Comparison of ENCODE assay signal across 9 cellular contexts in genomic region chr20:13029687-13030510, GRCh38. TPM values are rescaled to one million over a fixed set of nuclear protein-coding genes. Genes with fewer than 3 reads are reported as not detected.
A peak's percentile ranks its signal among the peaks of the same experiment; 100 is the strongest.
DNase-seq lines count a peak whose midpoint lies in the region; TF ChIP-seq lines count a peak whose summit lies in the region.
"Had no signal": no experiment of that assay in that cellular context is flagged by ENCODE, and none has a peak within 500 bp of the region (broad histone marks: within the 10 kb centered on the region; RNA-seq: fewer than 3 reads in every experiment).

No MANE protein-coding gene starts in this region.

- H3K27ac ChIP-seq in GM23248: peak overlapping the region; percentile 76
- peak overlapping the region; percentile 73 for H3K27ac ChIP-seq in PC-9
- H3K27ac ChIP-seq: HL-60 had no signal

- H3K4me2 ChIP-seq in GM23248 (ENCODE audit: unreplicated experiment) (peak overlapping the region; percentile 48), PC-9 (peak overlapping the region; percentile 70), skeletal muscle satellite cell (ENCODE audit: low read length) (peak overlapping the region; percentile 73)

- H3K36me3 ChIP-seq in GM23248 (ENCODE audit: low read depth) (no peaks in the 10 kb centered on the region), PC-9 (ENCODE audit: low read depth) (no peaks in the 10 kb centered on the region), skeletal muscle satellite cell (ENCODE audit: insufficient read depth, low read length) (no peaks in the 10 kb centered on the region)

- DNase-seq in GM23248: peak; percentile 95
- peak; percentile 86 to 95 for DNase-seq in PC-9
- peak; percentile 92 for DNase-seq in fibroblast of mammary gland (ENCODE audit: low read depth)
- no peak for DNase-seq in NCI-H1048 (lab: John Stamatoyannopoulos, UW)
- DNase-seq in NCI-H1417 treated with DMSO at 0.1 percent for 48 hours (lab: John Stamatoyannopoulos, UW): no peak
- no peak for DNase-seq in SKM-1 treated with dmso at 0.1 percent for 144 hours (lab: John Stamatoyannopoulos, UW; ENCODE audit: unreplicated experiment)
- DNase-seq in Ammon's horn (ENCODE audit: low spot score): no peak

- intact Hi-C loops in PC-9 (cut with micrococcal nuclease; ENCODE audit: unreplicated experiment): loop anchor here (1.0 to 2.0 kb wide), 4 partner anchors 21 to 69 kb away; no protein-coding TSS in a partner anchor

- WGBS in GM23248 (ENCODE audit: low coverage in 1 of 2, low lambda C conversion rate in 2 of 2, missing lambda C conversion rate in 2 of 2), 2 experiments: 19 to 23% methylated on average over 5 of the region's 5 CpGs

- POLR2A ChIA-PET in PC-9 (lab: Charles Lee; ENCODE audit: unreplicated experiment): interaction anchor here (0.6 to 0.7 kb wide), 3 partner anchors 53 to 653 kb away, joined by 3 to 4 read pairs (median 4); no protein-coding TSS in a partner anchor

- H3K27me3 ChIP-seq in GM23248 (replicated peaks; ENCODE audit: insufficient read depth) (no peaks in the 10 kb centered on the region), PC-9 (ENCODE audit: insufficient read depth, low read depth) (no peaks in the 10 kb centered on the region), skeletal muscle satellite cell (ENCODE audit: control insufficient read depth, insufficient read depth, low read length) (no peaks in the 10 kb centered on the region)

- in situ Hi-C loops in GM23248 (cut with MboI): no loop called here

- H3K79me2 ChIP-seq in GM23248 (ENCODE audit: insufficient read depth) (no peaks in the 10 kb centered on the region), PC-9 (ENCODE audit: low read depth) (no peaks in the 10 kb centered on the region)

- H2AFZ ChIP-seq in GM23248 (no peak overlapping the region), PC-9 (peak overlapping the region; percentile 62; the same call in 1 of the 2 replicates)

- H3K4me3 ChIP-seq in GM23248 (peak overlapping the region; percentile 20), PC-9 (peak overlapping the region; percentile 29; the same call in 1 of the 2 replicates), fibroblast of mammary gland (ENCODE audit: control insufficient read depth, low read depth, low read length) (no peak overlapping the region), skeletal muscle satellite cell (ENCODE audit: low read length) (peak overlapping the region; percentile 28)

- H3F3A ChIP-seq in GM23248 (ENCODE audit: insufficient read depth) (peaks cover 37% of the 10 kb centered on the region), PC-9 (ENCODE audit: insufficient read depth, low read depth) (peaks cover 23% of the 10 kb centered on the region)

- TF ChIP-seq CTCF in PC-9 (conservative IDR thresholded peaks at IDR 0.05) (no peak), fibroblast of mammary gland (conservative IDR thresholded peaks at IDR 0.05; ENCODE audit: control insufficient read depth, insufficient read depth, low read depth, low read length) (no peak)

- H3K9me2 ChIP-seq in GM23248 (ENCODE audit: insufficient read depth) (no peaks in the 10 kb centered on the region), PC-9 (ENCODE audit: insufficient read depth) (no peaks in the 10 kb centered on the region; the same call in 1 of the 2 replicates)

- BruUV-seq in PC-9 (replicated peaks; lab: Mats Ljungman, UMichigan): TSS peak; percentile 94

- H3K9me3 ChIP-seq in GM23248 (ENCODE audit: low read depth): no peaks in the 10 kb centered on the region
- peaks cover 11% of the 10 kb centered on the region for H3K9me3 ChIP-seq in PC-9 (ENCODE audit: insufficient read depth, low read depth)
- H3K9me3 ChIP-seq in skeletal muscle satellite cell (replicated peaks; ENCODE audit: low read length): no peaks in the 10 kb centered on the region

- H3K9ac ChIP-seq in GM23248 (peak overlapping the region; percentile 47), skeletal muscle satellite cell (ENCODE audit: low read depth, low read length) (peak overlapping the region; percentile 36)

- CTCF ChIA-PET in PC-9 (lab: Charles Lee): interaction anchor here (0.6 kb wide), 1 partner anchor 60 kb away, joined by 3 read pairs; no protein-coding TSS in a partner anchor

- H3K4me1 ChIP-seq in GM23248 (ENCODE audit: insufficient read depth) (peaks cover 41% of the 10 kb centered on the region), PC-9 (replicated peaks; ENCODE audit: insufficient read depth) (peaks cover 30% of the 10 kb centered on the region), skeletal muscle satellite cell (ENCODE audit: control insufficient read depth, insufficient read depth, low read length) (peaks cover 41% of the 10 kb centered on the region)

- H4K20me1 ChIP-seq in GM23248 (ENCODE audit: insufficient read depth) (no peaks in the 10 kb centered on the region), PC-9 (ENCODE audit: insufficient read depth) (no peaks in the 10 kb centered on the region)

RNA-seq across cellular contexts. Expression of gene SPTLC3, which starts 21.1 kb away (rescaled TPM):
- 1.1 and 5.5 TPM in 2 replicates for total RNA-seq in GM23248 (2014; rRNA removed; shearing (Covaris generic))
- 1.4 and 2.5 TPM in 2 replicates for polyA plus RNA-seq in GM23248 (2016; fragmentation: Nextera tagmentation; extraction: Ambion mirVana)
- 8.5 and 10.7 TPM in 2 replicates for total RNA-seq in PC-9 (2021)
- 11.2 and 29.5 TPM in 2 replicates for total RNA-seq in skeletal muscle satellite cell (2012; rRNA removed)

Comparison
In these comparisons a context has a peak if more than half of its experiments do, and no peak if none do; other contexts are left out.
1. DNase-seq: peak in GM23248 (single experiment), PC-9 (2 of 2) and fibroblast of mammary gland (single experiment); none in NCI-H1048 (single experiment), NCI-H1417 treated with DMSO at 0.1 percent for 48 hours (single experiment), SKM-1 treated with dmso at 0.1 percent for 144 hours (single experiment) and Ammon's horn (single experiment).
2. Peak in every context shown above with its lines, with median percentiles within 50 percentile points of each other: H3K4me2 ChIP-seq.